Comparison of ENCODE assay signal across 19 cellular contexts in the genomic region with DNA sequence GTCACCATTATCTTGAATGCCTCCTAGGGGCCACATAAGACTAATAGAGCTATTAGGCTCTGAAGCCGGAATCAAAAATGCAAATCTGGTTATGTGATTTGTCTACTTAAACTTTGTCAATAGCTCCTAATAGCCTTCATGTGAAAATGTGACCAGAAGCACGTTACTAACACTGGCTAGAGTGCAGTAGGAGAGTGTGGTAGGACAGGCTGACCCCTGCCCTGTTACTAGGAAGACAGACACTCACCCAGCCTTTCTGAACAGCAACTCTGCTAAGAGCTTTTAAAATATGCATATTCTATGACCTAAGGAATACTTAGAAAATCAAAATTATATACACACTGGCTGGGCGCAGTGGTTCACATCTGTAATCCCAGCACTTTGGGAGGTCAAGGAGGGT. TPM values are rescaled to one million over a fixed set of nuclear protein-coding genes. Genes with fewer than 3 reads are reported as not detected.
DNase-seq lines count a peak whose midpoint lies in the region; TF ChIP-seq lines count a peak whose summit lies in the region.
"Had no signal": no experiment of that assay in that cellular context is flagged by ENCODE, and none has a peak within 500 bp of the region (broad histone marks: within the 10 kb centered on the region; RNA-seq: fewer than 3 reads in every experiment).

No MANE protein-coding gene starts in this region.

- H3K4me3 ChIP-seq in OCI-LY1 (ENCODE audit: low read depth, low read length, poor library complexity, severe bottlenecking) = no peak overlapping the region
- no peak overlapping the region for H3K4me3 ChIP-seq in MM.1S (ENCODE audit: low read length)
- H3K4me3 ChIP-seq: BLaER1, GM12878, GM23248 had no signal

- H3K9me2 ChIP-seq in OCI-LY1 (ENCODE audit: low read depth, low read length) (no peaks in the 10 kb centered on the region), MM.1S (replicated peaks; ENCODE audit: insufficient read depth, low read length) (no peaks in the 10 kb centered on the region)

- H3K27me3 ChIP-seq in OCI-LY1 (ENCODE audit: insufficient read depth, low read length) (no peaks in the 10 kb centered on the region), MM.1S (replicated peaks; ENCODE audit: insufficient read depth, low read length) (no peaks in the 10 kb centered on the region)
- H3K27me3 ChIP-seq: BLaER1 had no signal

- H2AFZ ChIP-seq in OCI-LY1 (ENCODE audit: low read length) (no peak overlapping the region; the same call in 1 of the 2 replicates), MM.1S (ENCODE audit: low read length) (no peak overlapping the region)
- H2AFZ ChIP-seq: GM23248 had no signal

- H3K9ac ChIP-seq in OCI-LY1 (ENCODE audit: low read length) (peak overlapping the region; percentile 4; the same call in 1 of the 2 replicates), MM.1S (ENCODE audit: low read length) (no peak overlapping the region)
- H3K9ac ChIP-seq: BLaER1, GM23248 had no signal

- peaks cover 6% of the 10 kb centered on the region; the same call in 1 of the 2 replicates for H3K36me3 ChIP-seq in OCI-LY1 (ENCODE audit: insufficient read depth, low read length)
- H3K36me3 ChIP-seq in MM.1S (replicated peaks; ENCODE audit: insufficient read depth, low read length) = no peaks in the 10 kb centered on the region

- H3K27ac ChIP-seq in OCI-LY1 (ENCODE audit: low read depth, low read length, poor library complexity, severe bottlenecking) = peak overlapping the region; percentile 86
- H3K27ac ChIP-seq in MM.1S (ENCODE audit: low read length) = no peak overlapping the region
- H3K27ac ChIP-seq: BLaER1, C4-2B, GM23248 had no signal

- H4K20me1 ChIP-seq in OCI-LY1 (ENCODE audit: insufficient read depth, low read length) (no peaks in the 10 kb centered on the region), MM.1S (ENCODE audit: insufficient read depth, low read length) (no peaks in the 10 kb centered on the region)
- H4K20me1 ChIP-seq: BLaER1 had no signal

- H3K79me2 ChIP-seq in OCI-LY1 (ENCODE audit: insufficient read depth, low read length) = no peaks in the 10 kb centered on the region
- H3K79me2 ChIP-seq in MM.1S (ENCODE audit: low read length) = no peaks in the 10 kb centered on the region

- H3K4me2 ChIP-seq in OCI-LY1 (ENCODE audit: low read length) = peak overlapping the region; percentile 5; the same call in 1 of the 2 replicates
- H3K4me2 ChIP-seq in MM.1S (ENCODE audit: low read depth, low read length) = no peak overlapping the region
- H3K4me2 ChIP-seq: BLaER1 had no signal

- DNase-seq in NCI-H82 (lab: John Stamatoyannopoulos, UW) (peak; percentile 39), posterior vena cava (ENCODE audit: low spot score) (peak; percentile 10), Ammon's horn (ENCODE audit: low spot score) (no peak), kidney tubule cell (ENCODE audit: low spot score) (no peak), MM.1S (no peak)
- DNase-seq: Caco-2; CD4-positive, CD25-positive, alpha-beta regulatory T cell; CD8-positive, alpha-beta T cell; DMS153; DND-41; EL; GDM1; GM23248; H7; HCEC 1CT had no signal

- H3K4me1 ChIP-seq in OCI-LY1 (ENCODE audit: insufficient read depth, low read length, severe bottlenecking) = peaks cover 48% of the 10 kb centered on the region
- no peaks in the 10 kb centered on the region for H3K4me1 ChIP-seq in MM.1S (ENCODE audit: low read length)
- H3K4me1 ChIP-seq: Caco-2 had no signal

- no peaks in the 10 kb centered on the region; the same call in 1 of the 2 replicates for H3F3A ChIP-seq in OCI-LY1 (ENCODE audit: insufficient read depth, low read length)
- H3F3A ChIP-seq in MM.1S (ENCODE audit: insufficient read depth, low read length) = no peaks in the 10 kb centered on the region

- intact Hi-C loops in posterior vena cava (cut with DNase I) = no loop called here

- TF ChIP-seq CTCF in OCI-LY1 (IDR thresholded peaks at IDR 0.05; ENCODE audit: low read length) (no peak), MM.1S (IDR thresholded peaks at IDR 0.05; ENCODE audit: low read length) (no peak)

- H3K9me3 ChIP-seq in OCI-LY1 (ENCODE audit: low read length) = no peaks in the 10 kb centered on the region
- H3K9me3 ChIP-seq in MM.1S (replicated peaks; ENCODE audit: insufficient read depth, low read length) = no peaks in the 10 kb centered on the region
- H3K9me3 ChIP-seq: BLaER1, Caco-2 had no signal

RNA-seq across cellular contexts. Expression of a gene that starts 26.3 kb away (rescaled TPM):
- 10 to 100 TPM; 15.8 to 25.9 TPM for total RNA-seq in posterior vena cava

RNA-seq across cellular contexts. Expression of a gene that starts 53.9 kb away (rescaled TPM):
- total RNA-seq in posterior vena cava = 100 to 1,000 TPM; 581 to 633 TPM

Comparison
In these comparisons a context has a peak if more than half of its experiments do, and no peak if none do; other contexts are left out.
1. DNase-seq: peak in NCI-H82 (single experiment) and posterior vena cava (single experiment); none in Ammon's horn (single experiment), kidney tubule cell (single experiment) and MM.1S (single experiment).